17 cellular contexts compared by ENCODE assay signal in genomic region chr11:75793966-75794365, GRCh38. TPM values are rescaled to one million over a fixed set of nuclear protein-coding genes. Genes with fewer than 3 reads are reported as not detected.
DNase-seq lines count a peak whose midpoint lies in the region; TF ChIP-seq lines count a peak whose summit lies in the region.
"Had no signal": no experiment of that assay in that cellular context is flagged by ENCODE, and none has a peak within 500 bp of the region (broad histone marks: within the 10 kb centered on the region; RNA-seq: fewer than 3 reads in every experiment).

No MANE protein-coding gene starts in this region.

- H3K23ac ChIP-seq in mesenchymal stem cell (ENCODE audit: low read length in 2 of 2) (no peak overlapping the region), trophoblast cell (ENCODE audit: low read length) (no peak overlapping the region)

- H3K18ac ChIP-seq in mesenchymal stem cell (ENCODE audit: low read depth in 1 of 2, low read length in 2 of 2), result no peak overlapping the region
- no peak overlapping the region for H3K18ac ChIP-seq in trophoblast cell (ENCODE audit: low read length)

- WGBS in adrenal gland, 4 donors, result 42 to 60% (median 52%) methylated on average over 2 of the region's 2 CpGs
- WGBS in mesenchymal stem cell, result 80% methylated on average over 2 of the region's 2 CpGs
- WGBS in trophoblast cell (ENCODE audit: extremely low coverage, insufficient coverage, insufficient read length), result no CpG with 5 or more reads among the region's 2 CpGs

- H2AK5ac ChIP-seq in mesenchymal stem cell (ENCODE audit: low read length, severe bottlenecking), result no peak overlapping the region
- no peak overlapping the region for H2AK5ac ChIP-seq in trophoblast cell (ENCODE audit: low read length)

- no peaks in the 10 kb centered on the region for H3K79me1 ChIP-seq in mesenchymal stem cell (replicated peaks; ENCODE audit: low read length, poor library complexity, severe bottlenecking)
- no peaks in the 10 kb centered on the region for H3K79me1 ChIP-seq in trophoblast cell (ENCODE audit: low read length)

- no peak overlapping the region for H2BK12ac ChIP-seq in mesenchymal stem cell (ENCODE audit: low read length in 2 of 2)
- no peak overlapping the region for H2BK12ac ChIP-seq in trophoblast cell (ENCODE audit: low read length)

- no peaks in the 10 kb centered on the region for H3K9me3 ChIP-seq in adrenal gland (replicated peaks in 1 of 3)
- H3K9me3 ChIP-seq in mesenchymal stem cell (ENCODE audit: control insufficient read depth, low read length), result no peaks in the 10 kb centered on the region
- H3K9me3 ChIP-seq in trophoblast cell (ENCODE audit: insufficient read depth, low read depth, low read length), result no peaks in the 10 kb centered on the region

- no peak for TF ChIP-seq CTCF in adrenal gland (IDR thresholded peaks at IDR 0.05)

- H2BK5ac ChIP-seq in mesenchymal stem cell (ENCODE audit: low read depth, low read length, poor library complexity, severe bottlenecking) (no peak overlapping the region), trophoblast cell (ENCODE audit: low read depth, low read length, poor library complexity) (no peak overlapping the region)

- H3K14ac ChIP-seq in mesenchymal stem cell (ENCODE audit: low read length in 2 of 2), result no peak overlapping the region
- no peak overlapping the region for H3K14ac ChIP-seq in trophoblast cell (ENCODE audit: low read length)

- H3K27me3 ChIP-seq in adrenal gland (no peaks in the 10 kb centered on the region), mesenchymal stem cell (ENCODE audit: control insufficient read depth in 1 of 2, insufficient read depth in 1 of 2, low read length in 2 of 2) (peaks cover 0 to 4% of the 10 kb centered on the region in 2 experiments), trophoblast cell (ENCODE audit: insufficient read depth, low read length) (no peaks in the 10 kb centered on the region)

- H3K9ac ChIP-seq in mesenchymal stem cell (ENCODE audit: low read length) (no peak overlapping the region), trophoblast cell (ENCODE audit: low read length) (no peak overlapping the region)

- no peak overlapping the region for H2BK15ac ChIP-seq in mesenchymal stem cell (ENCODE audit: low read depth, poor library complexity, severe bottlenecking)

- H2AFZ ChIP-seq in mesenchymal stem cell (ENCODE audit: low read depth, low read length) (no peak overlapping the region), trophoblast cell (ENCODE audit: insufficient read depth, low read length, poor library complexity) (no peak overlapping the region)

- no peaks in the 10 kb centered on the region for H3K4me1 ChIP-seq in adrenal gland (replicated peaks in 1 of 2)
- peaks cover 9% of the 10 kb centered on the region for H3K4me1 ChIP-seq in mesenchymal stem cell (ENCODE audit: control insufficient read depth, insufficient read depth, low read depth, low read length)
- peaks cover 6 to 8% of the 10 kb centered on the region in 2 experiments for H3K4me1 ChIP-seq in trophoblast cell (ENCODE audit: control insufficient read depth in 1 of 2, insufficient read depth in 2 of 2, low read length in 2 of 2)

- no peak overlapping the region for H4K12ac ChIP-seq in trophoblast cell (ENCODE audit: low read depth, low read length)

- no peak overlapping the region for H3K4ac ChIP-seq in mesenchymal stem cell (ENCODE audit: low read depth in 1 of 2, low read length in 2 of 2)
- no peak overlapping the region for H3K4ac ChIP-seq in trophoblast cell (ENCODE audit: low read depth, low read length)

- H3K27ac ChIP-seq in adrenal gland (no peak overlapping the region), mesenchymal stem cell (ENCODE audit: low read length, poor library complexity, severe bottlenecking) (no peak overlapping the region), trophoblast cell (ENCODE audit: low read depth, low read length) (no peak overlapping the region)
- H3K27ac ChIP-seq: RWPE1 had no signal

- H3K36me3 ChIP-seq in adrenal gland (replicated peaks in 1 of 2) (no peaks in the 10 kb centered on the region), mesenchymal stem cell (ENCODE audit: control insufficient read depth in 1 of 2, insufficient read depth in 2 of 2, low read depth in 1 of 2, low read length in 2 of 2) (peaks cover 0 to 94% of the 10 kb centered on the region in 2 experiments), trophoblast cell (ENCODE audit: control insufficient read depth in 1 of 2, insufficient read depth in 2 of 2, low read length in 2 of 2) (no peaks in the 10 kb centered on the region)

- no peak for TF ChIP-seq POLR2A in adrenal gland (IDR thresholded peaks at IDR 0.05)

- H4K8ac ChIP-seq in mesenchymal stem cell (ENCODE audit: low read length), result peak overlapping the region; percentile 10
- no peak overlapping the region for H4K8ac ChIP-seq in trophoblast cell (ENCODE audit: low read depth, low read length)

- H2BK120ac ChIP-seq in mesenchymal stem cell (ENCODE audit: low read depth, low read length) (no peak overlapping the region), trophoblast cell (ENCODE audit: insufficient read depth, low read length, poor library complexity) (no peak overlapping the region)

- no peak overlapping the region for H3K4me3 ChIP-seq in adrenal gland
- H3K4me3 ChIP-seq in mesenchymal stem cell (ENCODE audit: insufficient read depth in 1 of 2, low read depth in 1 of 2, low read length in 2 of 2), result no peak overlapping the region
- no peak overlapping the region for H3K4me3 ChIP-seq in trophoblast cell (ENCODE audit: low read depth, low read length)

- H4K91ac ChIP-seq in mesenchymal stem cell (ENCODE audit: low read length), result no peak overlapping the region
- no peak overlapping the region for H4K91ac ChIP-seq in trophoblast cell (ENCODE audit: low read depth, low read length)

- H3K79me2 ChIP-seq in trophoblast cell (ENCODE audit: control insufficient read depth, insufficient read depth, low read length, poor library complexity), result no peaks in the 10 kb centered on the region

- H3K4me2 ChIP-seq in mesenchymal stem cell (ENCODE audit: low read length, poor library complexity, severe bottlenecking) (no peak overlapping the region), trophoblast cell (ENCODE audit: low read length) (no peak overlapping the region)

- intact Hi-C loops in adrenal gland (cut with DNase I), result no loop called here

- DNase-seq in NCI-H1694 (lab: John Stamatoyannopoulos, UW) (peak; percentile 8), NCI-H1694 treated with DMSO at 0.1 percent for 48 hours (lab: John Stamatoyannopoulos, UW) (no peak), NCI-H1092 (lab: John Stamatoyannopoulos, UW) (peak; percentile 8), adrenal gland (peak in 4 of 7 donors; percentile 29 to 43 (median 37)), mesenchymal stem cell (no peak), AG08396 (ENCODE audit: low spot score) (no peak), NOMO-1 (lab: John Stamatoyannopoulos, UW; ENCODE audit: unreplicated experiment in 2 of 2) (no peak), trophoblast cell (no peak)
- DNase-seq: C1 segment of cervical spinal cord, DMS53, H7, KG1, NCI-H1417, NCI-H2029 treated with DMSO at 0.1 percent for 48 hours, NCI-H446 treated with DMSO at 0.1 percent for 48 hours, NCI-H82 had no signal

RNA-seq across cellular contexts. Expression of gene UVRAG, which starts 21.0 kb away (rescaled TPM):
- total RNA-seq in adrenal gland, result 10 to 100 TPM; 16.5 to 38.5 (median 31.1) TPM
- 10 to 100 TPM; 10.9 to 27.0 (median 12.9) TPM for polyA plus RNA-seq in adrenal gland
- 10.1 TPM for polyA plus RNA-seq in mesenchymal stem cell (2013, experiment 1 of 2)
- 10.5 TPM for polyA plus RNA-seq in mesenchymal stem cell (2013, experiment 2 of 2)
- polyA plus RNA-seq in trophoblast cell (2013), result 4.8 and 5.0 TPM in 2 replicates

RNA-seq across cellular contexts. Expression of gene DGAT2, which starts 25.4 kb away (rescaled TPM):
- 10 to 100 TPM in 3 of 8 donors, 1 to 10 TPM in 5; 2.1 to 24.0 (median 7.5) TPM for total RNA-seq in adrenal gland
- polyA plus RNA-seq in adrenal gland, result 10 to 100 TPM in 1 of 3 donors, 1 to 10 TPM in 2; 2.6 to 79.2 (median 4.0) TPM
- polyA plus RNA-seq in mesenchymal stem cell (2013, experiment 1 of 2), result 0.35 TPM
- 0.56 TPM for polyA plus RNA-seq in mesenchymal stem cell (2013, experiment 2 of 2)
- 0.04 and 0.12 TPM in 2 replicates for polyA plus RNA-seq in trophoblast cell (2013)

Comparison
In these comparisons a context has a peak if more than half of its experiments do, and no peak if none do; other contexts are left out.
1. DNase-seq: peak in NCI-H1694 (single experiment), NCI-H1092 (single experiment) and adrenal gland (4 of 7); none in NCI-H1694 treated with DMSO at 0.1 percent for 48 hours (single experiment), mesenchymal stem cell (single experiment), AG08396 (single experiment), NOMO-1 (0 of 2) and trophoblast cell (0 of 2).